ENCODE assay signal across 1 cellular context in the genomic region with DNA sequence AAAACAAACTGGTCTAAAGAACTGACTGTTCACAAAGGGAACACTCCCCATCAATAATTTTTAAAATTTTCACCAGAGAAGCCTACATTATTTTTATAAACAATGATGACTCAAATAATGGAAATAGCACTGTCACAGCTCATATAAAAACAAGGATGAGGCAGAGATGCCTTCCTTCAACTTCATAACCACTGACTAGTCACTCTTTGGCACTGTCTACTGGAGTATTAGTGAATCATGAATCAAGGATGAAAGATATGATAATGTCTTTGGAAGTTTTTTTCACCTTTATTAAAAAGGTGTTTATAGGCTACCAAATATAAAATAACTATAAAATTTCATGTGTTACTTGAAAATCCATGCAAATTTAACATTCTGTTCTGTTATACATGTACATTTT.
TF ChIP-seq lines count a peak whose summit lies in the region.

No MANE protein-coding gene starts in this region.

TF ChIP-seq in SK-N-SH, 30 proteins besides CTCF, POLR2A, EP300 and RAD21 (continued from another document):
- TF ChIP-seq, protein P1, sequence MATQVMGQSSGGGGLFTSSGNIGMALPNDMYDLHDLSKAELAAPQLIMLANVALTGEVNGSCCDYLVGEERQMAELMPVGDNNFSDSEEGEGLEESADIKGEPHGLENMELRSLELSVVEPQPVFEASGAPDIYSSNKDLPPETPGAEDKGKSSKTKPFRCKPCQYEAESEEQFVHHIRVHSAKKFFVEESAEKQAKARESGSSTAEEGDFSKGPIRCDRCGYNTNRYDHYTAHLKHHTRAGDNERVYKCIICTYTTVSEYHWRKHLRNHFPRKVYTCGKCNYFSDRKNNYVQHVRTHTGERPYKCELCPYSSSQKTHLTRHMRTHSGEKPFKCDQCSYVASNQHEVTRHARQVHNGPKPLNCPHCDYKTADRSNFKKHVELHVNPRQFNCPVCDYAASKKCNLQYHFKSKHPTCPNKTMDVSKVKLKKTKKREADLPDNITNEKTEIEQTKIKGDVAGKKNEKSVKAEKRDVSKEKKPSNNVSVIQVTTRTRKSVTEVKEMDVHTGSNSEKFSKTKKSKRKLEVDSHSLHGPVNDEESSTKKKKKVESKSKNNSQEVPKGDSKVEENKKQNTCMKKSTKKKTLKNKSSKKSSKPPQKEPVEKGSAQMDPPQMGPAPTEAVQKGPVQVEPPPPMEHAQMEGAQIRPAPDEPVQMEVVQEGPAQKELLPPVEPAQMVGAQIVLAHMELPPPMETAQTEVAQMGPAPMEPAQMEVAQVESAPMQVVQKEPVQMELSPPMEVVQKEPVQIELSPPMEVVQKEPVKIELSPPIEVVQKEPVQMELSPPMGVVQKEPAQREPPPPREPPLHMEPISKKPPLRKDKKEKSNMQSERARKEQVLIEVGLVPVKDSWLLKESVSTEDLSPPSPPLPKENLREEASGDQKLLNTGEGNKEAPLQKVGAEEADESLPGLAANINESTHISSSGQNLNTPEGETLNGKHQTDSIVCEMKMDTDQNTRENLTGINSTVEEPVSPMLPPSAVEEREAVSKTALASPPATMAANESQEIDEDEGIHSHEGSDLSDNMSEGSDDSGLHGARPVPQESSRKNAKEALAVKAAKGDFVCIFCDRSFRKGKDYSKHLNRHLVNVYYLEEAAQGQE (IDR thresholded peaks at IDR 0.05; ENCODE audit: low read depth, low read length) = no peak
- TF ChIP-seq NRF1 (IDR thresholded peaks at IDR 0.05; ENCODE audit: low read depth, low read length) = no peak
- TF ChIP-seq NFIC (IDR thresholded peaks at IDR 0.05; ENCODE audit: borderline replicate concordance) = peak; percentile 58; the same call in 1 of the 2 replicates
- TF ChIP-seq FOXJ3 (CRISPR knock-in tag; IDR thresholded peaks at IDR 0.05) = no peak
- TF ChIP-seq, protein P2, sequence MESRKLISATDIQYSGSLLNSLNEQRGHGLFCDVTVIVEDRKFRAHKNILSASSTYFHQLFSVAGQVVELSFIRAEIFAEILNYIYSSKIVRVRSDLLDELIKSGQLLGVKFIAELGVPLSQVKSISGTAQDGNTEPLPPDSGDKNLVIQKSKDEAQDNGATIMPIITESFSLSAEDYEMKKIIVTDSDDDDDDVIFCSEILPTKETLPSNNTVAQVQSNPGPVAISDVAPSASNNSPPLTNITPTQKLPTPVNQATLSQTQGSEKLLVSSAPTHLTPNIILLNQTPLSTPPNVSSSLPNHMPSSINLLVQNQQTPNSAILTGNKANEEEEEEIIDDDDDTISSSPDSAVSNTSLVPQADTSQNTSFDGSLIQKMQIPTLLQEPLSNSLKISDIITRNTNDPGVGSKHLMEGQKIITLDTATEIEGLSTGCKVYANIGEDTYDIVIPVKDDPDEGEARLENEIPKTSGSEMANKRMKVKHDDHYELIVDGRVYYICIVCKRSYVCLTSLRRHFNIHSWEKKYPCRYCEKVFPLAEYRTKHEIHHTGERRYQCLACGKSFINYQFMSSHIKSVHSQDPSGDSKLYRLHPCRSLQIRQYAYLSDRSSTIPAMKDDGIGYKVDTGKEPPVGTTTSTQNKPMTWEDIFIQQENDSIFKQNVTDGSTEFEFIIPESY (IDR thresholded peaks at IDR 0.05; ENCODE audit: borderline replicate concordance, low read depth) = no peak
- TF ChIP-seq EZH2phosphoT487 (IDR thresholded peaks at IDR 0.05; ENCODE audit: borderline replicate concordance, low read depth) = no peak
- TF ChIP-seq, protein P3, sequence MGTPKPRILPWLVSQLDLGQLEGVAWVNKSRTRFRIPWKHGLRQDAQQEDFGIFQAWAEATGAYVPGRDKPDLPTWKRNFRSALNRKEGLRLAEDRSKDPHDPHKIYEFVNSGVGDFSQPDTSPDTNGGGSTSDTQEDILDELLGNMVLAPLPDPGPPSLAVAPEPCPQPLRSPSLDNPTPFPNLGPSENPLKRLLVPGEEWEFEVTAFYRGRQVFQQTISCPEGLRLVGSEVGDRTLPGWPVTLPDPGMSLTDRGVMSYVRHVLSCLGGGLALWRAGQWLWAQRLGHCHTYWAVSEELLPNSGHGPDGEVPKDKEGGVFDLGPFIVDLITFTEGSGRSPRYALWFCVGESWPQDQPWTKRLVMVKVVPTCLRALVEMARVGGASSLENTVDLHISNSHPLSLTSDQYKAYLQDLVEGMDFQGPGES (IDR thresholded peaks at IDR 0.05; ENCODE audit: low read depth, low read length) = no peak
TF ChIP-seq in SK-N-SH: peak in this region for 5.
